23 cellular contexts compared by ENCODE assay signal in the genomic region with DNA sequence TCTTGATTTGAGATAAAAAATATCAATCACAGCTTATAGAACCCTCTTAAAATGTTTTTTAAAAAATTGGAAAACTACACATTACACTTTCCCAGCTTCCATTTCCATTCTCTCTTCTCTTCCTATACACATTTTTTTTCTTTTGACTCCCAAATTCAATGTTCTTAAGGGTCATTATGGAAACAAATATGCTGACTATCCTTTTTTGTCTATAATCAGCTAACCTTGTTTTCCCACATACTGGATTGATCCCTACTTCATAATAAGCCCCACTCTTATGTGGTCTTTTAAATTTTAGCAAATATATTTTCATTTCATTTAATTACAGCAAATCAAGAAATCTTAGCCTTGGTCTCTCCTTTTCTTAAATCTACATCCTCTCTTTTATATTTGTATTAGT.
DNase-seq lines count a peak whose midpoint lies in the region; ATAC-seq, FAIRE-seq and TF ChIP-seq lines count a peak whose summit lies in the region.
"Had no signal": no experiment of that assay in that cellular context is flagged by ENCODE, and none has a peak within 500 bp of the region (broad histone marks: within the 10 kb centered on the region; RNA-seq: fewer than 3 reads in every experiment).

No MANE protein-coding gene starts in this region.

- ATAC-seq in HepG2 (no peak), right lobe of liver (no peak), K562 (no peak)

- intact Hi-C loops in HepG2 (cut with micrococcal nuclease; ENCODE audit: unreplicated experiment) = no loop called here
- intact Hi-C loops in right lobe of liver (cut with DNase I) = no loop called here
- intact Hi-C loops in K562 (cut with micrococcal nuclease) = no loop called here
- intact Hi-C loops in uterus (cut with DNase I; ENCODE audit: low total_unique reads) = no loop called here

- POLR2A ChIA-PET in HepG2 (lab: Yijun Ruan, JAX) = no interaction called here
- POLR2A ChIA-PET in K562 (lab: Yijun Ruan, JAX) = no interaction called here

- TF ChIP-seq EP300 in HepG2 (IDR thresholded peaks at IDR 0.05; ENCODE audit: low read depth in 2 of 2, low read length in 2 of 2) (no peak), HepG2 (CRISPR knock-in tag; IDR thresholded peaks at IDR 0.05; ENCODE audit: borderline replicate concordance) (no peak), K562 (IDR thresholded peaks at IDR 0.05; ENCODE audit: low read length) (no peak)

- no peak for FAIRE-seq in HepG2 (lab: Jason Lieb, UNC)
- FAIRE-seq in K562 (lab: Jason Lieb, UNC) = no peak
- FAIRE-seq: GM12891, GM19239 had no signal

- BruUV-seq in HepG2 (replicated peaks; lab: Mats Ljungman, UMichigan) = no TSS peak
- no TSS peak for BruUV-seq in K562 (replicated peaks; lab: Mats Ljungman, UMichigan)

- H3K4me1 ChIP-seq in HepG2 (ENCODE audit: insufficient read depth, low read length) (no peaks in the 10 kb centered on the region), right lobe of liver (no peaks in the 10 kb centered on the region), K562 (replicated peaks in 1 of 2; ENCODE audit: control insufficient read depth in 2 of 2, insufficient read depth in 2 of 2, low read length in 2 of 2) (no peaks in the 10 kb centered on the region), uterus (no peaks in the 10 kb centered on the region)
- H3K4me1 ChIP-seq: BE2C, BLaER1 had no signal

- H2AFZ ChIP-seq in HepG2 (ENCODE audit: low read length) (no peak overlapping the region), K562 (ENCODE audit: low read depth, low read length) (no peak overlapping the region)

- peaks cover 9% of the 10 kb centered on the region; the same call in 1 of the 2 replicates for H3K9me3 ChIP-seq in HepG2 (ENCODE audit: low read length)
- no peaks in the 10 kb centered on the region for H3K9me3 ChIP-seq in right lobe of liver
- H3K9me3 ChIP-seq in K562 (replicated peaks; ENCODE audit: control insufficient read depth, insufficient read depth, low read depth, low read length) = no peaks in the 10 kb centered on the region
- H3K9me3 ChIP-seq in uterus = no peaks in the 10 kb centered on the region
- H3K9me3 ChIP-seq: BE2C, BLaER1 had no signal

- H3K27me3 ChIP-seq in HepG2 (ENCODE audit: control insufficient read depth in 1 of 2, insufficient read depth in 2 of 2, low read length in 2 of 2) (no peaks in the 10 kb centered on the region), right lobe of liver (no peaks in the 10 kb centered on the region), K562 (ENCODE audit: control insufficient read depth in 2 of 2, insufficient read depth in 2 of 2, low read length in 2 of 2) (no peaks in the 10 kb centered on the region), uterus (no peaks in the 10 kb centered on the region)
- H3K27me3 ChIP-seq: BE2C, BLaER1 had no signal

- H3K79me2 ChIP-seq in HepG2 (ENCODE audit: insufficient read depth, low read length) (no peaks in the 10 kb centered on the region), K562 (ENCODE audit: control insufficient read depth, insufficient read depth, low read length) (no peaks in the 10 kb centered on the region)

- H3K4me2 ChIP-seq in HepG2 (ENCODE audit: low read depth, low read length) (no peak overlapping the region), K562 (ENCODE audit: insufficient read depth, low read length) (no peak overlapping the region)
- H3K4me2 ChIP-seq: BLaER1 had no signal

- CTCF ChIA-PET in HepG2 (lab: Yijun Ruan, JAX; ENCODE audit: low intra/inter-chr PET ratio, low total read pairs) = no interaction called here
- CTCF ChIA-PET in K562 (lab: Yijun Ruan, JAX; ENCODE audit: low intra/inter-chr PET ratio) = interaction anchor here (0.5 kb wide), 1 partner anchor 76 kb away, joined by 3 read pairs; no protein-coding TSS in a partner anchor

- TF ChIP-seq RAD21 in HepG2 (CRISPR knock-in tag; IDR thresholded peaks at IDR 0.05) (no peak), K562 (CRISPR knock-in tag; conservative IDR thresholded peaks at IDR 0.05 in 1 of 2, IDR thresholded peaks at IDR 0.05 in 1 of 2) (no peak)

- no peak for TF ChIP-seq CTCF in HepG2 (CRISPR knock-in tag; IDR thresholded peaks at IDR 0.05)
- TF ChIP-seq CTCF in right lobe of liver (IDR thresholded peaks at IDR 0.05) = no peak
- TF ChIP-seq CTCF in K562 (IDR thresholded peaks at IDR 0.05 in 2 of 3, conservative IDR thresholded peaks at IDR 0.05 in 1 of 3; ENCODE audit: insufficient read depth in 2 of 3, low read depth in 1 of 3, low read length in 3 of 3) = no peak
- no peak for TF ChIP-seq CTCF in uterus (IDR thresholded peaks at IDR 0.05)

- DNase-seq in HepG2 (ENCODE audit: low spot score) (no peak), right lobe of liver (no peak), K562 (ENCODE audit: extremely low read depth in 1 of 4, low spot score in 3 of 4) (no peak), GDM1 (lab: John Stamatoyannopoulos, UW) (no peak), uterus (no peak)
- DNase-seq: ACHN; BE2C; C1 segment of cervical spinal cord; CD4-positive, alpha-beta memory T cell; CD4-positive, CD25-positive, alpha-beta regulatory T cell; CD8-positive, alpha-beta memory T cell; COR-L47; DMS 273 treated with DMSO at 0.1 percent for 48 hours; DMS153; DMS53; DMS79; DND-41; EL; GF-D8 had no signal

- no peaks in the 10 kb centered on the region for H3K36me3 ChIP-seq in HepG2 (replicated peaks in 1 of 2; ENCODE audit: control insufficient read depth in 1 of 2, insufficient read depth in 2 of 2, low read length in 2 of 2)
- no peaks in the 10 kb centered on the region for H3K36me3 ChIP-seq in right lobe of liver
- H3K36me3 ChIP-seq in K562 (ENCODE audit: control insufficient read depth, insufficient read depth, low read length) = no peaks in the 10 kb centered on the region
- H3K36me3 ChIP-seq in uterus = no peaks in the 10 kb centered on the region
- H3K36me3 ChIP-seq: BE2C, BLaER1 had no signal

- in situ Hi-C loops in HepG2 (cut with HindIII; ENCODE audit: extremely low pct_ligation_motif_present, low pct_unique_long_range_greater_than_20kb) = no loop called here
- in situ Hi-C loops in K562 (cut with MboI) = no loop called here

- H3K9me1 ChIP-seq in K562 (ENCODE audit: control insufficient read depth, insufficient read depth, low read length) = no peaks in the 10 kb centered on the region

- H3K27ac ChIP-seq in HepG2 (ENCODE audit: extremely low read length, insufficient read depth, low read length) (no peak overlapping the region), right lobe of liver (no peak overlapping the region), K562 (ENCODE audit: extremely low read depth, low read depth, low read length) (no peak overlapping the region), uterus (no peak overlapping the region)
- H3K27ac ChIP-seq: 22Rv1, BLaER1 had no signal

- H3K4me3 ChIP-seq in HepG2 (replicated peaks in 1 of 3; ENCODE audit: insufficient read depth in 1 of 3, low read depth in 2 of 3, low read length in 3 of 3) (no peak overlapping the region), right lobe of liver (no peak overlapping the region), K562 (no peak overlapping the region), uterus (no peak overlapping the region)
- H3K4me3 ChIP-seq: BLaER1 had no signal

- TF ChIP-seq POLR2A in HepG2 (IDR thresholded peaks at IDR 0.05; ENCODE audit: insufficient read depth in 1 of 2, low read depth in 2 of 2, low read length in 2 of 2) (no peak), right lobe of liver (IDR thresholded peaks at IDR 0.05) (no peak), K562 (conservative IDR thresholded peaks at IDR 0.05) (no peak), uterus (IDR thresholded peaks at IDR 0.05) (no peak)

- no peak overlapping the region for H3K9ac ChIP-seq in HepG2 (ENCODE audit: insufficient read depth, low read depth, low read length)
- H3K9ac ChIP-seq in K562 (ENCODE audit: insufficient read depth in 1 of 2, low read depth in 2 of 2, low read length in 2 of 2) = no peak overlapping the region
- H3K9ac ChIP-seq: BLaER1 had no signal

- no peaks in the 10 kb centered on the region for H4K20me1 ChIP-seq in HepG2 (ENCODE audit: insufficient read depth, low read length)
- no peaks in the 10 kb centered on the region for H4K20me1 ChIP-seq in K562 (replicated peaks; ENCODE audit: control insufficient read depth, insufficient read depth, low read length)
- H4K20me1 ChIP-seq: BLaER1 had no signal

TF ChIP-seq in HepG2, 621 proteins besides CTCF, POLR2A, EP300 and RAD21:
- TF ChIP-seq MAFF (IDR thresholded peaks at IDR 0.05; ENCODE audit: low read depth, low read length) (peak; percentile 89), MAFK (conservative IDR thresholded peaks at IDR 0.05 in 1 of 2, IDR thresholded peaks at IDR 0.05 in 1 of 2; ENCODE audit: low read length in 2 of 2) (peak; percentile 89 to 93), SRSF1 (optimal IDR thresholded peaks at IDR 0.05; ENCODE audit: low read depth, low read length) (no peak)

TF ChIP-seq in K562, 482 proteins besides CTCF, POLR2A, EP300 and RAD21 (continues in another document):
- TF ChIP-seq ZNF316 (IDR thresholded peaks at IDR 0.05) = peak; percentile 74
- no peak for TF ChIP-seq JUND (IDR thresholded peaks at IDR 0.05; ENCODE audit: borderline replicate concordance, low read depth, low read length)
- TF ChIP-seq JUND (tag; IDR thresholded peaks at IDR 0.05; ENCODE audit: borderline replicate concordance, low read depth, low read length) = no peak
- TF ChIP-seq POLR2B (IDR thresholded peaks at IDR 0.05; ENCODE audit: low read depth, partially characterized antibody) = no peak
- TF ChIP-seq ZNF551 (CRISPR knock-in tag; IDR thresholded peaks at IDR 0.05) = no peak
- no peak for TF ChIP-seq PRPF4 (IDR thresholded peaks at IDR 0.05; ENCODE audit: insufficient read depth, low read depth, low read length, poor library complexity, severe bottlenecking)
- TF ChIP-seq TFAM (CRISPR knock-in tag; conservative IDR thresholded peaks at IDR 0.05) = no peak
- TF ChIP-seq NFYB (IDR thresholded peaks at IDR 0.05; ENCODE audit: extremely low read depth, insufficient read length) = no peak
- TF ChIP-seq ZNF121 (CRISPR knock-in tag; conservative IDR thresholded peaks at IDR 0.05) = no peak
- no peak for TF ChIP-seq BRCA1 (IDR thresholded peaks at IDR 0.05)
- TF ChIP-seq BRCA1 (CRISPR knock-in tag; IDR thresholded peaks at IDR 0.05) = no peak
- no peak for TF ChIP-seq SAP30 (IDR thresholded peaks at IDR 0.05; ENCODE audit: borderline replicate concordance, insufficient read depth, low read depth, low read length, poor library complexity, severe bottlenecking)
- TF ChIP-seq DNMT1 (IDR thresholded peaks at IDR 0.05) = no peak
- TF ChIP-seq TEAD1 (CRISPR knock-in tag; IDR thresholded peaks at IDR 0.05) = no peak
- TF ChIP-seq MAFK (IDR thresholded peaks at IDR 0.05; ENCODE audit: low read length) = peak; percentile 72
- TF ChIP-seq MAFF (IDR thresholded peaks at IDR 0.05; ENCODE audit: low read length) = peak; percentile 74
- TF ChIP-seq FOXA1 (IDR thresholded peaks at IDR 0.05; ENCODE audit: borderline replicate concordance) = no peak
- no peak for TF ChIP-seq SETDB1 (IDR thresholded peaks at IDR 0.05; ENCODE audit: low read length)
- no peak for TF ChIP-seq SPI1 (IDR thresholded peaks at IDR 0.05; ENCODE audit: borderline replicate concordance, low read depth, low read length)
- TF ChIP-seq RBBP5 (IDR thresholded peaks at IDR 0.05; ENCODE audit: borderline replicate concordance, insufficient read depth, low read length, poor library complexity, severe bottlenecking) = no peak
- no peak for TF ChIP-seq JUNB (CRISPR knock-in tag; conservative IDR thresholded peaks at IDR 0.05)

Comparison
In these comparisons a context has a peak if more than half of its experiments do, and no peak if none do; other contexts are left out.
1. Of the 241 proteins assayed by ChIP-seq in both HepG2 and K562: peak only in HepG2: none; only in K562: none; in both: MAFF and MAFK; in neither: 239.